In genomic region chr1:80639777-80640533, GRCh38 we compare ENCODE assay signal across 10 cellular contexts.
DNase-seq lines count a peak whose midpoint lies in the region; ATAC-seq and TF ChIP-seq lines count a peak whose summit lies in the region.
"Had no signal": no experiment of that assay in that cellular context is flagged by ENCODE, and none has a peak within 500 bp of the region (broad histone marks: within the 10 kb centered on the region; RNA-seq: fewer than 3 reads in every experiment).

No MANE protein-coding gene starts in this region.

- H2AFZ ChIP-seq in MM.1S (ENCODE audit: low read length), result no peak overlapping the region

- H3K36me3 ChIP-seq in BLaER1 treated with 17β-estradiol and CSF1 and Interleukin-3, amounts not matched to agents 10 nM and 100 nM, result no peaks in the 10 kb centered on the region
- H3K36me3 ChIP-seq in MM.1S (replicated peaks; ENCODE audit: insufficient read depth, low read length) (no peaks in the 10 kb centered on the region), esophagus muscularis mucosa (no peaks in the 10 kb centered on the region)
- H3K36me3 ChIP-seq: breast epithelium, transverse colon had no signal

- no peaks in the 10 kb centered on the region for H3K79me2 ChIP-seq in MM.1S (ENCODE audit: low read length)

- no peaks in the 10 kb centered on the region for H3K27me3 ChIP-seq in BLaER1 treated with 17β-estradiol and CSF1 and Interleukin-3, amounts not matched to agents 10 nM and 100 nM
- H3K27me3 ChIP-seq in MM.1S (replicated peaks; ENCODE audit: insufficient read depth, low read length) (no peaks in the 10 kb centered on the region), esophagus muscularis mucosa (no peaks in the 10 kb centered on the region)
- H3K27me3 ChIP-seq: breast epithelium, transverse colon had no signal

- no peak for TF ChIP-seq EP300 in esophagus muscularis mucosa (IDR thresholded peaks at IDR 0.05)

- no peak for TF ChIP-seq POLR2A in esophagus muscularis mucosa (IDR thresholded peaks at IDR 0.05; ENCODE audit: low read depth)

- H3K4me2 ChIP-seq in BLaER1 treated with 17β-estradiol and CSF1 and Interleukin-3, amounts not matched to agents 10 nM and 100 nM, result peak overlapping the region; percentile 48 to 78 (median 63)
- H3K4me2 ChIP-seq in MM.1S (ENCODE audit: low read depth, low read length), result 0 out of 2 replicates have a peak overlapping the region, but pooled peaks have one; percentile 31

- TF ChIP-seq CTCF in MM.1S (IDR thresholded peaks at IDR 0.05; ENCODE audit: low read length), result no peak
- TF ChIP-seq CTCF in esophagus muscularis mucosa (IDR thresholded peaks at IDR 0.05), result no peak

- intact Hi-C loops in esophagus muscularis mucosa (cut with DNase I), result no loop called here

- 57% methylated on average over 2 of the region's 2 CpGs for whole genome bisulfite sequencing in esophagus muscularis mucosa

- DNase-seq in MM.1S (peak; percentile 59), cerebellum (ENCODE audit: low spot score) (no peak), esophagus muscularis mucosa (ENCODE audit: extremely low spot score) (no peak)
- no peak for DNase-seq in activated T-cell treated with anti-CD3 and anti-CD28 coated beads, Interleukin-2, amount 50 U/mL, for 48 hours
- DNase-seq: transverse colon had no signal

- H3K4me3 ChIP-seq in BLaER1 treated with 17β-estradiol and CSF1 and Interleukin-3, amounts not matched to agents 10 nM and 100 nM, result no peak overlapping the region
- no peak overlapping the region for H3K4me3 ChIP-seq in MM.1S (ENCODE audit: low read length)
- no peak overlapping the region for H3K4me3 ChIP-seq in esophagus muscularis mucosa
- H3K4me3 ChIP-seq: breast epithelium, transverse colon had no signal

- H3K9me2 ChIP-seq in MM.1S (replicated peaks; ENCODE audit: insufficient read depth, low read length), result no peaks in the 10 kb centered on the region

- no peaks in the 10 kb centered on the region for H4K20me1 ChIP-seq in BLaER1 treated with 17β-estradiol and CSF1 and Interleukin-3, amounts not matched to agents 10 nM and 100 nM
- no peaks in the 10 kb centered on the region; the same call in 1 of the 2 replicates for H4K20me1 ChIP-seq in MM.1S (ENCODE audit: insufficient read depth, low read length)

- H3K4me1 ChIP-seq in BLaER1 treated with 17β-estradiol and CSF1 and Interleukin-3, amounts not matched to agents 10 nM and 100 nM, result peaks cover 22 to 42% (median 32%) of the 10 kb centered on the region in 10 experiments
- H3K4me1 ChIP-seq in MM.1S (ENCODE audit: low read length), result peaks cover 13% of the 10 kb centered on the region
- peaks cover 0 to 9% (median 0%) of the 10 kb centered on the region in 4 donors for H3K4me1 ChIP-seq in esophagus muscularis mucosa
- H3K4me1 ChIP-seq: breast epithelium, transverse colon had no signal

- H3F3A ChIP-seq in MM.1S (ENCODE audit: insufficient read depth, low read length), result peaks cover 7% of the 10 kb centered on the region

- 0 out of 22 replicates have a peak, but pooled peaks cover 0 to 5% (median 0%) of the 10 kb centered on the region in 11 experiments for H3K9me3 ChIP-seq in BLaER1 treated with 17β-estradiol and CSF1 and Interleukin-3, amounts not matched to agents 10 nM and 100 nM (replicated peaks in 1 of 11)
- H3K9me3 ChIP-seq in MM.1S (replicated peaks; ENCODE audit: insufficient read depth, low read length), result no peaks in the 10 kb centered on the region
- H3K9me3 ChIP-seq in esophagus muscularis mucosa, result no peaks in the 10 kb centered on the region
- H3K9me3 ChIP-seq: breast epithelium, transverse colon had no signal

- peak overlapping the region in 7 of 11 experiments; percentile 34 to 61 (median 46); a peak in 14 of 22 replicates for H3K27ac ChIP-seq in BLaER1 treated with 17β-estradiol and CSF1 and Interleukin-3, amounts not matched to agents 10 nM and 100 nM
- H3K27ac ChIP-seq in MM.1S (ENCODE audit: low read length), result peak overlapping the region; percentile 16; the same call in 1 of the 2 replicates
- H3K27ac ChIP-seq in esophagus muscularis mucosa (replicated peaks in 1 of 4), result no peak overlapping the region
- H3K27ac ChIP-seq: breast epithelium, transverse colon had no signal

- ATAC-seq in GM19351 (IDR thresholded peaks at IDR 0.05; ENCODE audit: unreplicated experiment), result peak; percentile 95
- peak; percentile 95 for ATAC-seq in HG02884 (IDR thresholded peaks at IDR 0.05; ENCODE audit: unreplicated experiment)
- no peak for ATAC-seq in esophagus mucosa

- H3K9ac ChIP-seq in BLaER1 treated with 17β-estradiol and CSF1 and Interleukin-3, amounts not matched to agents 10 nM and 100 nM, result no peak overlapping the region
- no peak overlapping the region for H3K9ac ChIP-seq in MM.1S (ENCODE audit: low read length)

Comparison
In these comparisons a context has a peak if more than half of its experiments do, and no peak if none do; other contexts are left out.
1. H3K27ac ChIP-seq: peak in BLaER1 treated with 17β-estradiol and CSF1 and Interleukin-3, amounts not matched to agents 10 nM and 100 nM (7 of 11) and MM.1S (single experiment); none in esophagus muscularis mucosa (0 of 4).